In genomic region chr19:6424939-6425731, GRCh38 we compare ENCODE assay signal across 1 cellular context.
TF ChIP-seq lines count a peak whose summit lies in the region.

No MANE protein-coding gene starts in this region.

TF ChIP-seq in GM12878, 131 proteins besides CTCF, POLR2A, EP300 and RAD21 (continued from another document and continues in another):
- TF ChIP-seq RFX5 (IDR thresholded peaks at IDR 0.05; ENCODE audit: low read depth, low read length): no peak; the same call in 1 of the 2 replicates
- TF ChIP-seq POU2F2 (IDR thresholded peaks at IDR 0.05; ENCODE audit: borderline replicate concordance, low read depth, low read length): 0 out of 3 replicates have a peak, but pooled peaks have one; percentile 27
- peak; percentile 98 for TF ChIP-seq FOS (IDR thresholded peaks at IDR 0.05; ENCODE audit: borderline replicate concordance, extremely low read depth, insufficient read length)
- TF ChIP-seq RBBP5 (conservative IDR thresholded peaks at IDR 0.05): no peak
- TF ChIP-seq, protein P1, sequence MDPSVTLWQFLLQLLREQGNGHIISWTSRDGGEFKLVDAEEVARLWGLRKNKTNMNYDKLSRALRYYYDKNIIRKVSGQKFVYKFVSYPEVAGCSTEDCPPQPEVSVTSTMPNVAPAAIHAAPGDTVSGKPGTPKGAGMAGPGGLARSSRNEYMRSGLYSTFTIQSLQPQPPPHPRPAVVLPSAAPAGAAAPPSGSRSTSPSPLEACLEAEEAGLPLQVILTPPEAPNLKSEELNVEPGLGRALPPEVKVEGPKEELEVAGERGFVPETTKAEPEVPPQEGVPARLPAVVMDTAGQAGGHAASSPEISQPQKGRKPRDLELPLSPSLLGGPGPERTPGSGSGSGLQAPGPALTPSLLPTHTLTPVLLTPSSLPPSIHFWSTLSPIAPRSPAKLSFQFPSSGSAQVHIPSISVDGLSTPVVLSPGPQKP (IDR thresholded peaks at IDR 0.05; ENCODE audit: low read depth, low read length): no peak
- no peak for TF ChIP-seq ZBED1 (IDR thresholded peaks at IDR 0.05; ENCODE audit: borderline replicate concordance)
- no peak for TF ChIP-seq ETV6 (conservative IDR thresholded peaks at IDR 0.05 in 1 of 2, IDR thresholded peaks at IDR 0.05 in 1 of 2; ENCODE audit: borderline replicate concordance in 1 of 2, low read depth in 1 of 2)
- no peak for TF ChIP-seq CUX1 (IDR thresholded peaks at IDR 0.05; ENCODE audit: insufficient replicate concordance, low read depth, low read length)
- peak; percentile 74 for TF ChIP-seq YY1 (IDR thresholded peaks at IDR 0.05; ENCODE audit: low read depth, low read length)
- no peak for TF ChIP-seq PML (IDR thresholded peaks at IDR 0.05; ENCODE audit: low read length)
- TF ChIP-seq CREM (IDR thresholded peaks at IDR 0.05; ENCODE audit: low read depth): 0 out of 2 replicates have a peak, but pooled peaks have one; percentile 57
- no peak for TF ChIP-seq ATF2 (IDR thresholded peaks at IDR 0.05; ENCODE audit: low read length)
- no peak for TF ChIP-seq HDAC6 (IDR thresholded peaks at IDR 0.05; ENCODE audit: unreplicated experiment)
- TF ChIP-seq, protein P2, sequence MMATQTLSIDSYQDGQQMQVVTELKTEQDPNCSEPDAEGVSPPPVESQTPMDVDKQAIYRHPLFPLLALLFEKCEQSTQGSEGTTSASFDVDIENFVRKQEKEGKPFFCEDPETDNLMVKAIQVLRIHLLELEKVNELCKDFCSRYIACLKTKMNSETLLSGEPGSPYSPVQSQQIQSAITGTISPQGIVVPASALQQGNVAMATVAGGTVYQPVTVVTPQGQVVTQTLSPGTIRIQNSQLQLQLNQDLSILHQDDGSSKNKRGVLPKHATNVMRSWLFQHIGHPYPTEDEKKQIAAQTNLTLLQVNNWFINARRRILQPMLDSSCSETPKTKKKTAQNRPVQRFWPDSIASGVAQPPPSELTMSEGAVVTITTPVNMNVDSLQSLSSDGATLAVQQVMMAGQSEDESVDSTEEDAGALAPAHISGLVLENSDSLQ (IDR thresholded peaks at IDR 0.05): peak; percentile 100
- TF ChIP-seq SRF (IDR thresholded peaks at IDR 0.05; ENCODE audit: low read depth in 2 of 2, low read length in 2 of 2): peak in 1 of 2 experiments; percentile 66; a peak in 2 of 4 replicates
- TF ChIP-seq, protein P3, sequence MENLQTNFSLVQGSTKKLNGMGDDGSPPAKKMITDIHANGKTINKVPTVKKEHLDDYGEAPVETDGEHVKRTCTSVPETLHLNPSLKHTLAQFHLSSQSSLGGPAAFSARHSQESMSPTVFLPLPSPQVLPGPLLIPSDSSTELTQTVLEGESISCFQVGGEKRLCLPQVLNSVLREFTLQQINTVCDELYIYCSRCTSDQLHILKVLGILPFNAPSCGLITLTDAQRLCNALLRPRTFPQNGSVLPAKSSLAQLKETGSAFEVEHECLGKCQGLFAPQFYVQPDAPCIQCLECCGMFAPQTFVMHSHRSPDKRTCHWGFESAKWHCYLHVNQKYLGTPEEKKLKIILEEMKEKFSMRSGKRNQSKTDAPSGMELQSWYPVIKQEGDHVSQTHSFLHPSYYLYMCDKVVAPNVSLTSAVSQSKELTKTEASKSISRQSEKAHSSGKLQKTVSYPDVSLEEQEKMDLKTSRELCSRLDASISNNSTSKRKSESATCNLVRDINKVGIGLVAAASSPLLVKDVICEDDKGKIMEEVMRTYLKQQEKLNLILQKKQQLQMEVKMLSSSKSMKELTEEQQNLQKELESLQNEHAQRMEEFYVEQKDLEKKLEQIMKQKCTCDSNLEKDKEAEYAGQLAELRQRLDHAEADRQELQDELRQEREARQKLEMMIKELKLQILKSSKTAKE (IDR thresholded peaks at IDR 0.05; ENCODE audit: low read depth, poor library complexity, severe bottlenecking): peak; percentile 100
- TF ChIP-seq, protein P4, sequence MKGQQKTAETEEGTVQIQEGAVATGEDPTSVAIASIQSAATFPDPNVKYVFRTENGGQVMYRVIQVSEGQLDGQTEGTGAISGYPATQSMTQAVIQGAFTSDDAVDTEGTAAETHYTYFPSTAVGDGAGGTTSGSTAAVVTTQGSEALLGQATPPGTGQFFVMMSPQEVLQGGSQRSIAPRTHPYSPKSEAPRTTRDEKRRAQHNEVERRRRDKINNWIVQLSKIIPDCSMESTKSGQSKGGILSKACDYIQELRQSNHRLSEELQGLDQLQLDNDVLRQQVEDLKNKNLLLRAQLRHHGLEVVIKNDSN (IDR thresholded peaks at IDR 0.05; ENCODE audit: borderline replicate concordance, extremely low read length, insufficient read depth, low read depth, low read length): peak; percentile 88
- no peak for TF ChIP-seq CBFB (IDR thresholded peaks at IDR 0.05; ENCODE audit: low read depth)
- TF ChIP-seq, protein P5, sequence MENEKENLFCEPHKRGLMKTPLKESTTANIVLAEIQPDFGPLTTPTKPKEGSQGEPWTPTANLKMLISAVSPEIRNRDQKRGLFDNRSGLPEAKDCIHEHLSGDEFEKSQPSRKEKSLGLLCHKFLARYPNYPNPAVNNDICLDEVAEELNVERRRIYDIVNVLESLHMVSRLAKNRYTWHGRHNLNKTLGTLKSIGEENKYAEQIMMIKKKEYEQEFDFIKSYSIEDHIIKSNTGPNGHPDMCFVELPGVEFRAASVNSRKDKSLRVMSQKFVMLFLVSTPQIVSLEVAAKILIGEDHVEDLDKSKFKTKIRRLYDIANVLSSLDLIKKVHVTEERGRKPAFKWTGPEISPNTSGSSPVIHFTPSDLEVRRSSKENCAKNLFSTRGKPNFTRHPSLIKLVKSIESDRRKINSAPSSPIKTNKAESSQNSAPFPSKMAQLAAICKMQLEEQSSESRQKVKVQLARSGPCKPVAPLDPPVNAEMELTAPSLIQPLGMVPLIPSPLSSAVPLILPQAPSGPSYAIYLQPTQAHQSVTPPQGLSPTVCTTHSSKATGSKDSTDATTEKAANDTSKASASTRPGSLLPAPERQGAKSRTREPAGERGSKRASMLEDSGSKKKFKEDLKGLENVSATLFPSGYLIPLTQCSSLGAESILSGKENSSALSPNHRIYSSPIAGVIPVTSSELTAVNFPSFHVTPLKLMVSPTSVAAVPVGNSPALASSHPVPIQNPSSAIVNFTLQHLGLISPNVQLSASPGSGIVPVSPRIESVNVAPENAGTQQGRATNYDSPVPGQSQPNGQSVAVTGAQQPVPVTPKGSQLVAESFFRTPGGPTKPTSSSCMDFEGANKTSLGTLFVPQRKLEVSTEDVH (IDR thresholded peaks at IDR 0.05; ENCODE audit: low read depth, partially characterized antibody): no peak
- TF ChIP-seq SMAD1 (IDR thresholded peaks at IDR 0.05; ENCODE audit: low read depth, partially characterized antibody): no peak
- peak; percentile 78; the same call in 1 of the 2 replicates for TF ChIP-seq TARDBP (IDR thresholded peaks at IDR 0.05; ENCODE audit: borderline replicate concordance)
- TF ChIP-seq MYB (IDR thresholded peaks at IDR 0.05; ENCODE audit: borderline replicate concordance, low read depth, low read length): no peak
- 0 out of 2 replicates have a peak, but pooled peaks have one; percentile 7 for TF ChIP-seq TCF12 (IDR thresholded peaks at IDR 0.05; ENCODE audit: low read depth, low read length)
- no peak for TF ChIP-seq TBL1XR1 (IDR thresholded peaks at IDR 0.05; ENCODE audit: low read depth, low read length)
- no peak for TF ChIP-seq ZSCAN29 (IDR thresholded peaks at IDR 0.05)
- no peak for TF ChIP-seq EED (IDR thresholded peaks at IDR 0.05; ENCODE audit: low read depth)
- no peak for TF ChIP-seq MTA3 (IDR thresholded peaks at IDR 0.05; ENCODE audit: borderline replicate concordance, low read length)
- TF ChIP-seq IKZF1 (conservative IDR thresholded peaks at IDR 0.05): peak; percentile 72
- peak; percentile 98 for TF ChIP-seq RAD51 (IDR thresholded peaks at IDR 0.05)
- no peak for TF ChIP-seq BCL11A (IDR thresholded peaks at IDR 0.05; ENCODE audit: low read depth, low read length)
- no peak for TF ChIP-seq EZH2 (IDR thresholded peaks at IDR 0.05; ENCODE audit: borderline replicate concordance, control insufficient read depth, low read depth, low read length)
- TF ChIP-seq GATAD2B (conservative IDR thresholded peaks at IDR 0.05; ENCODE audit: low read depth): peak; percentile 74; the same call in 1 of the 2 replicates
- peak; percentile 74; the same call in 1 of the 2 replicates for TF ChIP-seq NR2C1 (IDR thresholded peaks at IDR 0.05)
- peak; percentile 98 for TF ChIP-seq CEBPZ (IDR thresholded peaks at IDR 0.05; ENCODE audit: low read depth, low read length)
- TF ChIP-seq TCF3 (IDR thresholded peaks at IDR 0.05; ENCODE audit: borderline replicate concordance, insufficient read depth, low read depth, low read length): no peak
- TF ChIP-seq CBX5 (IDR thresholded peaks at IDR 0.05; ENCODE audit: low read depth): no peak
- TF ChIP-seq NFIC (IDR thresholded peaks at IDR 0.05; ENCODE audit: low read depth, low read length): no peak
- TF ChIP-seq POLR2AphosphoS2 (IDR thresholded peaks at IDR 0.05; ENCODE audit: low read depth, low read length): no peak
- no peak for TF ChIP-seq RELA (IDR thresholded peaks at IDR 0.05; ENCODE audit: borderline replicate concordance, partially characterized antibody)
- TF ChIP-seq JUNB (IDR thresholded peaks at IDR 0.05): no peak
- TF ChIP-seq STAT1 (conservative IDR thresholded peaks at IDR 0.05): no peak
- no peak for TF ChIP-seq SUZ12 (IDR thresholded peaks at IDR 0.05; ENCODE audit: unreplicated experiment)
